ENCODE assay signal across 8 cellular contexts in genomic region chr14:55271572-55272414, GRCh38. TPM values are rescaled to one million over a fixed set of nuclear protein-coding genes. Genes with fewer than 3 reads are reported as not detected.
DNase-seq lines count a peak whose midpoint lies in the region; ATAC-seq lines count a peak whose summit lies in the region.

No MANE protein-coding gene starts in this region.

- H3K4me3 Mint-ChIP-seq in activated CD4-positive, alpha-beta T cell treated with anti-CD3 and anti-CD28 coated beads for 36 hours, result peak overlapping the region; percentile 87

- intact Hi-C loops in activated CD4-positive, alpha-beta T cell treated with anti-CD3 and anti-CD28 coated beads for 36 hours (cut with DNase I, micrococcal nuclease), result loop anchor here (1.0 to 5.0 kb wide), 13 partner anchors 59 to 311 kb away; partner anchors contain the start of genes KTN1 (in 2 of the 2), ATG14 (in 1 of the 2), DLGAP5 (in 1 of the 2) and MAPK1IP1L (in 1 of the 2)
- intact Hi-C loops in left colon (cut with DNase I, micrococcal nuclease), result no loop called here

- H3K27ac ChIP-seq in cingulate gyrus (ENCODE audit: low read depth, low read length), result peak overlapping the region; percentile 55

- POLR2A ChIA-PET in activated CD4-positive, alpha-beta T cell treated with anti-CD3 and anti-CD28 coated beads for 36 hours (lab: Charles Lee), result interaction anchor here (0.6 to 1.3 kb wide), 3 partner anchors 82 to 245 kb away, joined by 3 to 5 read pairs (median 3); partner anchors contain the start of genes SOCS4 and WDHD1

- CTCF ChIA-PET in activated CD4-positive, alpha-beta T cell treated with anti-CD3 and anti-CD28 coated beads for 36 hours (lab: Charles Lee), result interaction anchor here (0.7 to 4.5 kb wide), 19 partner anchors 10 to 174 kb away, joined by 3 to 96 read pairs (median 4); no protein-coding TSS in a partner anchor

- peak overlapping the region; percentile 93 for H3K27ac Mint-ChIP-seq in activated CD4-positive, alpha-beta T cell treated with anti-CD3 and anti-CD28 coated beads for 36 hours

- no peaks in the 10 kb centered on the region for H3K27me3 Mint-ChIP-seq in activated CD4-positive, alpha-beta T cell treated with anti-CD3 and anti-CD28 coated beads for 36 hours

- no peaks in the 10 kb centered on the region for H3K9me3 Mint-ChIP-seq in activated CD4-positive, alpha-beta T cell treated with anti-CD3 and anti-CD28 coated beads for 36 hours (ENCODE audit: low read depth)

- peaks cover 6% of the 10 kb centered on the region for H3K36me3 Mint-ChIP-seq in activated CD4-positive, alpha-beta T cell treated with anti-CD3 and anti-CD28 coated beads for 36 hours (ENCODE audit: low read depth)

- peak; percentile 90 for DNase-seq in AG08396 (ENCODE audit: low spot score)
- DNase-seq in NCI-H2227 treated with DMSO at 0.1 percent for 48 hours (lab: John Stamatoyannopoulos, UW), result peak; percentile 56
- DNase-seq in activated CD4-positive, alpha-beta T cell treated with anti-CD3 and anti-CD28 coated beads for 36 hours, result peak; percentile 78
- DNase-seq in left colon, result peak; percentile 72 to 86
- DNase-seq in stimulated activated CD4-positive, alpha-beta T cell treated with anti-CD3 and anti-CD28 coated beads, Interleukin-1b, Interleukin-23, amount 100 ng/mL, for 24 hours (ENCODE audit: low read depth in 4 of 4, low spot score in 1 of 4), result peak in 3 of 4 experiments; percentile 14 to 33 (median 16)

- ATAC-seq in GM18861 (IDR thresholded peaks at IDR 0.05; ENCODE audit: unreplicated experiment), result peak; percentile 20
- ATAC-seq in HG03095 (IDR thresholded peaks at IDR 0.05; ENCODE audit: unreplicated experiment), result peak; percentile 40
- ATAC-seq in activated CD4-positive, alpha-beta T cell treated with anti-CD3 and anti-CD28 coated beads for 36 hours, result peak; percentile 43
- ATAC-seq in left colon, result peak; percentile 68

- peaks cover 47% of the 10 kb centered on the region for H3K4me1 Mint-ChIP-seq in activated CD4-positive, alpha-beta T cell treated with anti-CD3 and anti-CD28 coated beads for 36 hours

RNA-seq across cellular contexts. Expression of gene FBXO34, which starts 0.6 kb away (rescaled TPM):
- 10 to 100 TPM; 18.5 to 18.9 TPM for total RNA-seq in activated CD4-positive, alpha-beta T cell treated with anti-CD3 and anti-CD28 coated beads for 36 hours
- total RNA-seq in left colon, result 10 to 100 TPM; 76.2 to 81.9 TPM

Comparison
In these comparisons a context has a peak if more than half of its experiments do, and no peak if none do; other contexts are left out.
1. Peak in every context shown above with its lines: DNase-seq, ATAC-seq and H3K27ac ChIP-seq.
2. DNase-seq: peak in every context shown above with its lines; median percentile 90 in AG08396; 79 in left colon; 78 in activated CD4-positive, alpha-beta T cell treated with anti-CD3 and anti-CD28 coated beads for 36 hours; 56 in NCI-H2227 treated with DMSO at 0.1 percent for 48 hours; 16 in stimulated activated CD4-positive, alpha-beta T cell treated with anti-CD3 and anti-CD28 coated beads, Interleukin-1b, Interleukin-23, amount 100 ng/mL, for 24 hours.
3. intact Hi-C loops: an anchor here in activated CD4-positive, alpha-beta T cell treated with anti-CD3 and anti-CD28 coated beads for 36 hours (1.0 to 5.0 kb wide); none called in left colon.